ENCODE assay signal across 8 cellular contexts in the genomic region with DNA sequence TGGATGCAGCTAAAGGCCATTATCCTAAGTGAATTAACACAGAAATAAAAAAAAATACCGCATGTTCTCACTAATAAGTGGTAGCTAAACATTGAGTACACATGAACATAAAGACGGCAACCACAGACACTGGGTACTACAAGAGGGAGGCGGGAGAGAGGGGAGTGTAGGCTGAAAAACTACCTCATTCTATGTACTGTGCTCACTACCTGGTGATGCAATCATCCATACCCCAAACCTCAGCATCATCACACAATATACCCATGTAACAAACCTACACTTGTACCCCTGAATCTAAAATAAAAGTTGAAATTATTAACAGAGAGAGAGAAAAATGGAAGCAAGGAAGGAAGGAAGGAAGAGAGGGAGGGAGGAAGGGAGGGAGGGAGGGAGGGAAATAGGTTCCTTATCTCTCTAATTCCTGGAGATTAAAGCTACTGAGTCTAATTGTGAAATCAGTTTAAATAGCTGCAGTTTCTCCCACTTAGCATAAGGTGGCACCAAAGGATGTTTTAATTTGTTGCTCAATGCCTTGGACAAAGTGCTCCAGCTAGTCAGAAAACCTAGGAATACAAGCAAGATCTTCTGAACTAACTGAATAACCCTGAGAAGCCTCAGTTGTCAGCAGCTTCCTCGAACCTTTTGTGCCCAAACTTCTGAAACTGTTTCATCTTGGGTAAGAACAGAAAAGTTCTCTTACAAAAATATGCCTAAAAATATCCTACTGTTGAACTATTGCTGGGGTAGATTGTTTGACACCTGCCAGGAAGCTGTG.
DNase-seq lines count a peak whose midpoint lies in the region; ATAC-seq and TF ChIP-seq lines count a peak whose summit lies in the region.

No MANE protein-coding gene starts in this region.

- no peak for TF ChIP-seq EP300 in esophagus muscularis mucosa (IDR thresholded peaks at IDR 0.05)

- H3K36me3 Mint-ChIP-seq in nephron progenitor cell (ENCODE audit: low read depth) = no peaks in the 10 kb centered on the region

- H3K36me3 ChIP-seq in right atrium auricular region = no peaks in the 10 kb centered on the region
- H3K36me3 ChIP-seq in esophagus muscularis mucosa = no peaks in the 10 kb centered on the region

- TF ChIP-seq CTCF in right atrium auricular region (IDR thresholded peaks at IDR 0.05) = peak in 1 of 2 donors; percentile 74
- peak; percentile 57 to 65 (median 59) for TF ChIP-seq CTCF in esophagus muscularis mucosa (IDR thresholded peaks at IDR 0.05)
- peak; percentile 51 for TF ChIP-seq CTCF in nephron progenitor cell (IDR thresholded peaks at IDR 0.05)

- no peaks in the 10 kb centered on the region for H3K9me3 Mint-ChIP-seq in nephron progenitor cell

- H3K27me3 Mint-ChIP-seq in nephron progenitor cell (ENCODE audit: low read depth, poor library complexity) = peaks cover 4% of the 10 kb centered on the region

- TF ChIP-seq POLR2A in esophagus muscularis mucosa (IDR thresholded peaks at IDR 0.05; ENCODE audit: low read depth) = no peak

- no peak for DNase-seq in Right ventricle myocardium superior
- DNase-seq in right atrium auricular region (ENCODE audit: low spot score) = no peak
- peak; percentile 72 for DNase-seq in NCI-H1105 (lab: John Stamatoyannopoulos, UW)
- peak; percentile 23 for DNase-seq in SHP77 treated with DMSO at 0.1 percent for 48 hours (lab: John Stamatoyannopoulos, UW)
- no peak for DNase-seq in esophagus muscularis mucosa (ENCODE audit: extremely low spot score)
- DNase-seq in nephron progenitor cell = no peak
- DNase-seq in GM19240 (ENCODE audit: insufficient read length, low spot score) = no peak

- H3K27ac ChIP-seq in right atrium auricular region (no peak overlapping the region), esophagus muscularis mucosa (replicated peaks in 1 of 4) (no peak overlapping the region)

- H3K27me3 ChIP-seq in right atrium auricular region = no peaks in the 10 kb centered on the region
- H3K27me3 ChIP-seq in esophagus muscularis mucosa = no peaks in the 10 kb centered on the region

- intact Hi-C loops in Right ventricle myocardium superior (cut with DNase I) = loop anchor here (5.0 kb wide), 1 partner anchor 123 kb away; no protein-coding TSS in a partner anchor
- intact Hi-C loops in esophagus muscularis mucosa (cut with DNase I) = loop anchor here (5.0 kb wide), 1 partner anchor 123 kb away; no protein-coding TSS in a partner anchor

- peak; percentile 86 for ATAC-seq in Right ventricle myocardium superior (ENCODE audit: poor library complexity)
- ATAC-seq in HG02588 (IDR thresholded peaks at IDR 0.05; ENCODE audit: unreplicated experiment) = peak; percentile 35

- WGBS in esophagus muscularis mucosa = 54% methylated on average over 3 of the region's 4 CpGs

- H3K4me3 Mint-ChIP-seq in nephron progenitor cell = no peak overlapping the region

- H3K4me1 ChIP-seq in right atrium auricular region (peaks cover 0 to 6% of the 10 kb centered on the region in 2 donors), esophagus muscularis mucosa (no peaks in the 10 kb centered on the region)

- no peak overlapping the region for H3K4me3 ChIP-seq in right atrium auricular region
- no peak overlapping the region for H3K4me3 ChIP-seq in esophagus muscularis mucosa

- H3K27ac Mint-ChIP-seq in nephron progenitor cell = no peak overlapping the region

- H3K9me3 ChIP-seq in right atrium auricular region (no peaks in the 10 kb centered on the region), esophagus muscularis mucosa (no peaks in the 10 kb centered on the region)

- peaks cover 27% of the 10 kb centered on the region for H3K4me1 Mint-ChIP-seq in nephron progenitor cell

Comparison
In these comparisons a context has a peak if more than half of its experiments do, and no peak if none do; other contexts are left out.
1. DNase-seq: peak in NCI-H1105 (single experiment) and SHP77 treated with DMSO at 0.1 percent for 48 hours (single experiment); none in Right ventricle myocardium superior (single experiment), right atrium auricular region (single experiment), esophagus muscularis mucosa (single experiment), nephron progenitor cell (single experiment) and GM19240 (single experiment).